Comparison of ENCODE assay signal across 1 cellular context in the genomic region with DNA sequence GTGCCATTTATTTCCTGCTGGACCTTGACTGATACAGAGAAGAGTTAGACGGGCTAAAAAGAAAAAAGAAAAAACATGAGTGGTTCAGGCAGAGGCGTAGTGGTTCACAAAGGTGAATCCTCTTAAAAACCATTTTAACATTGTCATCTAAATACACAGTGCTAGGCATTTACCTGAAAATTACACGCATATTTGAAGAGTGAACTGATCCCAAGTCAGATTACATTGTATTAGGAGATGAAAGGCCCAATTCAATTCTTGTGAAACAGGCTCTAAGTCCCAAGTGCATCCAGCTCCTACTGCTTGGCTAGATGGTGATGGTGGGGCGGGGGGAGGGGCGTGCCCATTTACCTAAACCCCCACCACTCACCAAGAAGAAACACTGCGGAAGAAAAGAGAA.
TF ChIP-seq lines count a peak whose summit lies in the region.

No MANE protein-coding gene starts in this region.

TF ChIP-seq in HepG2, 621 proteins besides CTCF, POLR2A, EP300 and RAD21 (continued from another document):
- TF ChIP-seq, protein P1, sequence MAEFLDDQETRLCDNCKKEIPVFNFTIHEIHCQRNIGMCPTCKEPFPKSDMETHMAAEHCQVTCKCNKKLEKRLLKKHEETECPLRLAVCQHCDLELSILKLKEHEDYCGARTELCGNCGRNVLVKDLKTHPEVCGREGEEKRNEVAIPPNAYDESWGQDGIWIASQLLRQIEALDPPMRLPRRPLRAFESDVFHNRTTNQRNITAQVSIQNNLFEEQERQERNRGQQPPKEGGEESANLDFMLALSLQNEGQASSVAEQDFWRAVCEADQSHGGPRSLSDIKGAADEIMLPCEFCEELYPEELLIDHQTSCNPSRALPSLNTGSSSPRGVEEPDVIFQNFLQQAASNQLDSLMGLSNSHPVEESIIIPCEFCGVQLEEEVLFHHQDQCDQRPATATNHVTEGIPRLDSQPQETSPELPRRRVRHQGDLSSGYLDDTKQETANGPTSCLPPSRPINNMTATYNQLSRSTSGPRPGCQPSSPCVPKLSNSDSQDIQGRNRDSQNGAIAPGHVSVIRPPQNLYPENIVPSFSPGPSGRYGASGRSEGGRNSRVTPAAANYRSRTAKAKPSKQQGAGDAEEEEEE (CRISPR knock-in tag; IDR thresholded peaks at IDR 0.05; ENCODE audit: borderline replicate concordance) = no peak
- TF ChIP-seq ZNF160 (CRISPR knock-in tag; IDR thresholded peaks at IDR 0.05) (no peak), GATA4 (IDR thresholded peaks at IDR 0.05; ENCODE audit: borderline replicate concordance, low read depth) (peak; percentile 57; the same call in 1 of the 2 replicates), ONECUT2 (CRISPR knock-in tag; IDR thresholded peaks at IDR 0.05) (0 out of 2 replicates have a peak, but pooled peaks have one; percentile 24), NR2F1 (CRISPR knock-in tag; IDR thresholded peaks at IDR 0.05) (no peak), PPARG (CRISPR knock-in tag; conservative IDR thresholded peaks at IDR 0.05) (no peak)
